ENCODE assay signal across 8 cellular contexts in the genomic region with DNA sequence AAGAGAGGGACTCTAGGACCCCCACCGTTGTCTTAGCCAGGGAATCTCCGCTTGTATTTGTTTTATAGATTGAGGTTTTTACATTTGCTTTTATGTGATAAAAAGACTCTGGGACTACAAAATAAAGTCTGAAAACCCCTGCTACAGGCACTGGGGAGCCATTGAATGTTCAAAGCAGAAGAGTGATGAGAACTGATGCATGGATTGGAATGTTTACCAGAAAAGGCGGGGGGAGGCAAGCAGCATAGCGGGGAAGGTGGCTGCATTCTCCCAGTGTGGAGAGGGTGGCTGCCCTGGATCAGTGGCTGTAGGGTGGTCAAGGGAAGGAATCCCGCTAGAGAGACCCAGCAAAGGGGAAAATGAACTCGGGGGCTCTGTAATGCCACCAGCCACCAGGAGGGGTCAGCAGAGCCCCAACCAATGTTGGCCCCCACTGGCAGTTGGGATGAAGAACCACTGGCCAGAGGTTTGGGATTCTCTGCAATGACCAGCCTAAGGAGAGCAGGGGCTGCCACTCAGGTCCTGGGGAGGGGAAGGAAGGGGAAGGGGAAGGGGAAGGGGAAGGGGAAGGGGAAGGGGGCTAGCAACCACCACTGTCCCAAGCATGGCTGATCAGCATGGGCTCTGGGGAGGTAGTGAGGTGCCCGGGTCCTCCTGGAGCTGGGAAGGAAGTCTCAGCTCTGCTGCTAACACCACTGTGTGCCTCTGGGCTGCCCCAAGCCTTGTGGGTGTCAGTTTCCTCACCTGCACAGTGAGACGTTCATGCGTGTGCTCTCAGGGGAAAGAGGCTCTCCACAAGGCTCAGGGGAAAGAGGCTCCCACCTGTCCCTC.
A peak's percentile ranks its signal among the peaks of the same experiment; 100 is the strongest.
DNase-seq lines count a peak whose midpoint lies in the region; ATAC-seq lines count a peak whose summit lies in the region.

No MANE protein-coding gene starts in this region.

- DNase-seq in DMS79 treated with DMSO at 0.1 percent for 48 hours (lab: John Stamatoyannopoulos, UW) = peak; percentile 29
- DNase-seq in DMS79 (lab: John Stamatoyannopoulos, UW) = no peak
- peak; percentile 34 for DNase-seq in NCI-H1105 (lab: John Stamatoyannopoulos, UW)
- peak; percentile 58 for DNase-seq in activated CD4-positive, alpha-beta T cell treated with anti-CD3 and anti-CD28 coated beads, Interleukin-2, amount 50 U/mL, for 1 hour
- DNase-seq in ecto neural progenitor cell (ENCODE audit: low spot score) = peak; percentile 87
- DNase-seq in midbrain (lab: John Stamatoyannopoulos, UW) = peak; percentile 42
- DNase-seq in stimulated activated CD8-positive, alpha-beta memory T cell treated with anti-CD3 and anti-CD28 coated beads, Interleukin-7, amount 100 ng/mL, for 4 hours (ENCODE audit: low read depth in 2 of 2) = peak; percentile 19

- no peak for ATAC-seq in GM18868 (IDR thresholded peaks at IDR 0.05; ENCODE audit: unreplicated experiment)
